Comparison of ENCODE assay signal across 8 cellular contexts in the genomic region with DNA sequence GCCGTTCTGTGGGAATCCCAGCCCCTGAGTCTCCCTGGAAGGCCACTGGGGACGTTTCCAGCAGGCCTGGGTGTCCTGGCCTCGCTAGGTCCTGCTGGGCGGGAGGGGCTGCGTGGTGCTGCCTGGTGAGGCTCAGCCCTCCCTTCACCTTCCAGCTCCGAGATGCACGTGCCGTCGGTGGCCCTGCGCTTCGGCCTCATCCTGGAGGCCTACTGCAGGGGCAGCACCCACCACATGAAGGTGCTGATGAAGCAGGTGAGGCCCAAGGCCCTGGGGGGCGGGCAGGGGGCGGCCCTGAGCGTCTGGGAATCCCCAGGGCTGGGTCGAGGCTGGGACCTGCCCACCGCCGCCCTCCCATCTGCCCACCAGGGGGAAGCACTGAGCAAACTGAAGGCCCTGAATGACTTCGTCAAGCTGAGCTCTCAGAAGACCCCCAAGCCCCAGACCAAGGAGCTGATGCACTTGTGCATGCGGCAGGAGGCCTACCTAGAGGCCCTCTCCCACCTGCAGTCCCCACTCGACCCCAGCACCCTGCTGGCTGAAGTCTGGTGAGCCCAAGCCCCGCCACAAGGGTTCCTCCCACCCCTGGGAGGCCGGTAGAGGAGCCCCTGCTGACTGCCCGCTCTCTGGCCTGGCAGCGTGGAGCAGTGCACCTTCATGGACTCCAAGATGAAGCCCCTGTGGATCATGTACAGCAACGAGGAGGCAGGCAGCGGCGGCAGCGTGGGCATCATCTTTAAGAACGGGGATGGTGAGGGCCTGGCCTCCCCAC.
DNase-seq lines count a peak whose midpoint lies in the region; ATAC-seq and TF ChIP-seq lines count a peak whose summit lies in the region.

No MANE protein-coding gene starts in this region.

- TF ChIP-seq CTCF in GM12864 (IDR thresholded peaks at IDR 0.05; ENCODE audit: low read depth, low read length, missing control alignments) (peak; percentile 69), fibroblast of mammary gland (conservative IDR thresholded peaks at IDR 0.05; ENCODE audit: control insufficient read depth, insufficient read depth, low read depth, low read length) (peak; percentile 50), spleen (IDR thresholded peaks at IDR 0.05 in 8 of 11, conservative IDR thresholded peaks at IDR 0.05 in 3 of 11) (peak; percentile 37 to 93 (median 82))

- peaks cover 12 to 79% (median 49%) of the 10 kb centered on the region in 6 donors for H3K4me1 ChIP-seq in spleen

- peaks cover 10 to 100% (median 88%) of the 10 kb centered on the region in 6 donors for H3K36me3 ChIP-seq in spleen

- intact Hi-C loops in spleen (cut with DNase I; ENCODE audit: low total_unique reads) (loop anchor here (10.0 kb wide), 1 partner anchor 143 kb away; no protein-coding TSS in a partner anchor), sciatic nerve (cut with DNase I) (loop anchor here (5.0 kb wide), 1 partner anchor 146 kb away; no protein-coding TSS in a partner anchor)

- H3K36me3 Mint-ChIP-seq in activated T-cell treated with anti-CD3 and anti-CD28 coated beads, Interleukin-2, amount 50 U/mL, for 24 hours (ENCODE audit: low read depth) = peaks cover 92% of the 10 kb centered on the region

- peaks cover 71% of the 10 kb centered on the region for H3K4me1 Mint-ChIP-seq in activated T-cell treated with anti-CD3 and anti-CD28 coated beads, Interleukin-2, amount 50 U/mL, for 24 hours (ENCODE audit: low read depth)

- peak overlapping the region; percentile 15 to 97 (median 34) for H3K27ac ChIP-seq in spleen

- peaks cover 0 to 11% (median 0%) of the 10 kb centered on the region in 7 donors for H3K27me3 ChIP-seq in spleen (replicated peaks in 1 of 7)

- no peaks in the 10 kb centered on the region for H3K9me3 Mint-ChIP-seq in activated T-cell treated with anti-CD3 and anti-CD28 coated beads, Interleukin-2, amount 50 U/mL, for 24 hours

- peak overlapping the region; percentile 33 for H3K4me3 Mint-ChIP-seq in activated T-cell treated with anti-CD3 and anti-CD28 coated beads, Interleukin-2, amount 50 U/mL, for 24 hours

- H3K4me3 ChIP-seq in GM12864 (ENCODE audit: low read depth, low read length) (no peak overlapping the region), fibroblast of mammary gland (ENCODE audit: control insufficient read depth, low read depth, low read length) (no peak overlapping the region), spleen (no peak overlapping the region)

- no peaks in the 10 kb centered on the region for H3K27me3 Mint-ChIP-seq in activated T-cell treated with anti-CD3 and anti-CD28 coated beads, Interleukin-2, amount 50 U/mL, for 24 hours

- DNase-seq in GM12864 (ENCODE audit: low read depth) = no peak
- DNase-seq in NCI-H460 (ENCODE audit: extremely low read depth, low read depth) = peak; percentile 8
- DNase-seq in activated T-cell treated with anti-CD3 and anti-CD28 coated beads, Interleukin-2, amount 50 U/mL, for 24 hours = peak; percentile 88
- DNase-seq in fibroblast of mammary gland (ENCODE audit: low read depth) = no peak
- DNase-seq in spleen = peak; percentile 89
- no peak for DNase-seq in NCI-H345 treated with DMSO at 0.1 percent for 48 hours (lab: John Stamatoyannopoulos, UW; ENCODE audit: unreplicated experiment)
- no peak for DNase-seq in sciatic nerve (ENCODE audit: low spot score)

- no peak for ATAC-seq in GM18868 (IDR thresholded peaks at IDR 0.05; ENCODE audit: unreplicated experiment)
- ATAC-seq in sciatic nerve = no peak

- no peak for TF ChIP-seq POLR2A in spleen (IDR thresholded peaks at IDR 0.05)

- peak overlapping the region; percentile 78 for H3K27ac Mint-ChIP-seq in activated T-cell treated with anti-CD3 and anti-CD28 coated beads, Interleukin-2, amount 50 U/mL, for 24 hours

- 63 to 88% (median 73%) methylated on average over 7 to 29 of the region's 29 CpGs for WGBS in spleen, 5 donors

- peaks cover 0 to 10% (median 7%) of the 10 kb centered on the region in 8 donors for H3K9me3 ChIP-seq in spleen

Comparison
In these comparisons a context has a peak if more than half of its experiments do, and no peak if none do; other contexts are left out.
1. DNase-seq: peak in NCI-H460 (single experiment), activated T-cell treated with anti-CD3 and anti-CD28 coated beads, Interleukin-2, amount 50 U/mL, for 24 hours (single experiment) and spleen (single experiment); none in GM12864 (single experiment), fibroblast of mammary gland (single experiment), NCI-H345 treated with DMSO at 0.1 percent for 48 hours (single experiment) and sciatic nerve (single experiment).
2. Peak in every context shown above with its lines, with median percentiles within 50 percentile points of each other: CTCF ChIP-seq.